In genomic region chr5:88745093-88745696, GRCh38 we compare ENCODE assay signal across 25 cellular contexts.
DNase-seq lines count a peak whose midpoint lies in the region; ATAC-seq and TF ChIP-seq lines count a peak whose summit lies in the region.
"Had no signal": no experiment of that assay in that cellular context is flagged by ENCODE, and none has a peak within 500 bp of the region (broad histone marks: within the 10 kb centered on the region; RNA-seq: fewer than 3 reads in every experiment).

No MANE protein-coding gene starts in this region.

- H3K27me3 ChIP-seq in right cardiac atrium (ENCODE audit: control insufficient read depth, insufficient read depth) = no peaks in the 10 kb centered on the region
- no peaks in the 10 kb centered on the region for H3K27me3 ChIP-seq in right atrium auricular region
- H3K27me3 ChIP-seq in mesendoderm (ENCODE audit: insufficient read depth, low read length, poor library complexity) = no peaks in the 10 kb centered on the region
- no peaks in the 10 kb centered on the region for H3K27me3 ChIP-seq in mammary epithelial cell (ENCODE audit: insufficient read depth, low read length)
- H3K27me3 ChIP-seq: BLaER1 had no signal

- no peak overlapping the region for H3K56ac ChIP-seq in mesendoderm (ENCODE audit: low read length)

- H2BK15ac ChIP-seq in mesendoderm (replicated peaks; ENCODE audit: low read depth) = no peak overlapping the region

- no peaks in the 10 kb centered on the region for H3K79me1 ChIP-seq in mesendoderm (ENCODE audit: low read length)

- 79% methylated on average over 7 of the region's 7 CpGs for WGBS in right cardiac atrium
- WGBS in mesendoderm (ENCODE audit: extremely low coverage, insufficient coverage, low lambda C conversion rate) = no CpG with 5 or more reads among the region's 7 CpGs
- 91% methylated on average over 7 of the region's 7 CpGs for WGBS in mammary epithelial cell (ENCODE audit: low coverage, missing lambda C conversion rate)

- H3K4me3 ChIP-seq in right cardiac atrium (ENCODE audit: low read length) (no peak overlapping the region), right atrium auricular region (no peak overlapping the region), mesendoderm (ENCODE audit: low read length) (no peak overlapping the region), mammary epithelial cell (replicated peaks in 1 of 3; ENCODE audit: insufficient read depth in 1 of 3, low read depth in 2 of 3, low read length in 3 of 3) (no peak overlapping the region)
- H3K4me3 ChIP-seq: BLaER1, lung had no signal

- no peaks in the 10 kb centered on the region for H3K9me3 ChIP-seq in right cardiac atrium (ENCODE audit: control insufficient read depth, low read length)
- H3K9me3 ChIP-seq in right atrium auricular region = no peaks in the 10 kb centered on the region
- no peaks in the 10 kb centered on the region for H3K9me3 ChIP-seq in mammary epithelial cell (replicated peaks; ENCODE audit: insufficient read depth, low read length)
- H3K9me3 ChIP-seq: BLaER1 had no signal

- POLR2A ChIA-PET in activated B cell treated with CpG ODN at 0.5 μM for 24 hours (lab: Charles Lee) = interaction anchor here (1.6 to 5.8 kb wide), 4 partner anchors 11 to 137 kb away, joined by 4 to 92 read pairs (median 9); partner anchors contain the start of gene MEF2C

- no peak overlapping the region for H2AFZ ChIP-seq in mammary epithelial cell (ENCODE audit: low read depth, low read length)

- no peak overlapping the region for H4K5ac ChIP-seq in mesendoderm (ENCODE audit: low read length)

- H3K79me2 ChIP-seq in mesendoderm (ENCODE audit: control insufficient read depth, insufficient read depth, low read length) (no peaks in the 10 kb centered on the region), mammary epithelial cell (ENCODE audit: insufficient read depth, low read length) (no peaks in the 10 kb centered on the region)

- no peak overlapping the region for H2BK120ac ChIP-seq in mesendoderm (ENCODE audit: low read depth, low read length)

- H3K23ac ChIP-seq in mesendoderm (ENCODE audit: low read length) = no peak overlapping the region

- no peak for DNase-seq in right cardiac atrium
- no peak for DNase-seq in right atrium auricular region (ENCODE audit: low spot score)
- no peak for DNase-seq in activated B cell treated with CpG ODN at 0.5 μM for 24 hours
- DNase-seq in mesendoderm = peak; percentile 17
- DNase-seq in NCI-H1694 treated with DMSO at 0.1 percent for 48 hours (lab: John Stamatoyannopoulos, UW) = no peak
- DNase-seq in epidermal melanocyte (ENCODE audit: insufficient read length, low spot score) = no peak
- DNase-seq in mammary epithelial cell = no peak
- no peak for DNase-seq in DMS 273 (lab: John Stamatoyannopoulos, UW; ENCODE audit: unreplicated experiment)
- DNase-seq: activated CD4-positive, alpha-beta T cell treated with anti-CD3 and anti-CD28 coated beads, Interleukin-2, amount 50 U/mL, for 1 hour; activated CD8-positive, alpha-beta memory T cell treated with anti-CD3 and anti-CD28 coated beads, Interleukin-2, amount 10 ng/mL, durations not matched to agents 7 days and 5 days; activated naive CD4-positive, alpha-beta T cell treated with Interleukin-2 at 50 U/mL for 16 hours; activated T-cell treated with anti-CD3 and anti-CD28 coated beads, Interleukin-2, amount 50 U/mL, for 72 hours; amniotic stem cell; COR-L47; kidney; NCI-H1417 treated with DMSO at 0.1 percent for 48 hours; NCI-H446 treated with DMSO at 0.1 percent for 48 hours; RPMI8226; WERI-Rb-1 had no signal

- H3K4ac ChIP-seq in mesendoderm (ENCODE audit: low read depth, low read length) = no peak overlapping the region

- intact Hi-C loops in right cardiac atrium (cut with DNase I) = no loop called here
- intact Hi-C loops in activated B cell treated with CpG ODN at 0.5 μM for 24 hours (cut with micrococcal nuclease) = no loop called here
- intact Hi-C loops in mammary epithelial cell (cut with micrococcal nuclease) = no loop called here

- no TSS peak for BruUV-seq in mammary epithelial cell (replicated peaks; lab: Mats Ljungman, UMichigan)

- H3K9me3 Mint-ChIP-seq in activated B cell treated with CpG ODN at 0.5 μM for 24 hours = no peaks in the 10 kb centered on the region
- H3K9me3 Mint-ChIP-seq: activated T-cell treated with anti-CD3 and anti-CD28 coated beads, Interleukin-2, amount 50 U/mL, for 72 hours; dendritic cell treated with granulocyte-macrophage colony-stimulating factor and Interleukin-4, amounts not matched to agents 40 ng/mL and 50 ng/mL, for 4 days; type B pancreatic cell had no signal

- H3K18ac ChIP-seq in mesendoderm (ENCODE audit: low read length) = no peak overlapping the region

- in situ Hi-C loops in mammary epithelial cell (cut with MboI; ENCODE audit: low sequenced_read_pairs in 2 of 2) = loop anchor here in 1 of 2 donors (25.0 kb wide), 3 partner anchors 992 to 1517 kb away; no protein-coding TSS in a partner anchor

- no peak for TF ChIP-seq CTCF in right atrium auricular region (IDR thresholded peaks at IDR 0.05)
- no peak for TF ChIP-seq CTCF in activated B cell treated with CpG ODN at 0.5 μM for 24 hours (IDR thresholded peaks at IDR 0.05)
- TF ChIP-seq CTCF in mammary epithelial cell (conservative IDR thresholded peaks at IDR 0.05 in 1 of 2, IDR thresholded peaks at IDR 0.05 in 1 of 2; ENCODE audit: extremely low read depth in 1 of 2, insufficient read depth in 1 of 2, low read depth in 1 of 2, low read length in 2 of 2) = no peak

- peaks cover 66% of the 10 kb centered on the region for H3K4me1 Mint-ChIP-seq in activated B cell treated with CpG ODN at 0.5 μM for 24 hours
- H3K4me1 Mint-ChIP-seq: activated CD8-positive, alpha-beta memory T cell treated with anti-CD3 and anti-CD28 coated beads, Interleukin-2, amount 10 ng/mL, durations not matched to agents 7 days and 5 days had no signal

- H2AK5ac ChIP-seq in mesendoderm (ENCODE audit: low read length) = no peak overlapping the region

- H3K36me3 Mint-ChIP-seq in activated B cell treated with CpG ODN at 0.5 μM for 24 hours (ENCODE audit: low read depth) = peaks cover 76% of the 10 kb centered on the region
- H3K36me3 Mint-ChIP-seq: activated CD8-positive, alpha-beta memory T cell treated with anti-CD3 and anti-CD28 coated beads, Interleukin-2, amount 10 ng/mL, durations not matched to agents 7 days and 5 days; type B pancreatic cell had no signal

- H3K4me2 ChIP-seq in mesendoderm (ENCODE audit: low read length) (no peak overlapping the region), mammary epithelial cell (ENCODE audit: insufficient read depth, low read depth, low read length) (no peak overlapping the region)
- H3K4me2 ChIP-seq: BLaER1 had no signal

- CTCF ChIA-PET in activated B cell treated with CpG ODN at 0.5 μM for 24 hours (lab: Charles Lee) (interaction anchor here (1.6 kb wide), 1 partner anchor 13 kb away, joined by 3 read pairs; no protein-coding TSS in a partner anchor), mammary epithelial cell (lab: Charles Lee; ENCODE audit: low non-redundant PET) (no interaction called here)

- H3K4me3 Mint-ChIP-seq in activated B cell treated with CpG ODN at 0.5 μM for 24 hours = no peak overlapping the region
- H3K4me3 Mint-ChIP-seq: activated CD8-positive, alpha-beta memory T cell treated with anti-CD3 and anti-CD28 coated beads, Interleukin-2, amount 10 ng/mL, durations not matched to agents 7 days and 5 days; activated T-cell treated with anti-CD3 and anti-CD28 coated beads, Interleukin-2, amount 50 U/mL, for 72 hours; dendritic cell treated with granulocyte-macrophage colony-stimulating factor and Interleukin-4, amounts not matched to agents 40 ng/mL and 50 ng/mL, for 4 days; type B pancreatic cell had no signal

- no peak overlapping the region for H3K9ac ChIP-seq in mesendoderm (ENCODE audit: low read length)
- H3K9ac ChIP-seq in mammary epithelial cell (ENCODE audit: insufficient read depth, low read length) = no peak overlapping the region
- H3K9ac ChIP-seq: BLaER1 had no signal

- no peaks in the 10 kb centered on the region for H4K20me1 ChIP-seq in mammary epithelial cell (ENCODE audit: insufficient read depth, low read length)

- no peak overlapping the region for H4K8ac ChIP-seq in mesendoderm (ENCODE audit: low read depth, low read length)

- H3K27ac ChIP-seq in right cardiac atrium (ENCODE audit: low read length) = peak overlapping the region; percentile 36
- H3K27ac ChIP-seq in right atrium auricular region = no peak overlapping the region
- no peak overlapping the region for H3K27ac ChIP-seq in mesendoderm (ENCODE audit: low read depth, low read length)
- H3K27ac ChIP-seq in mammary epithelial cell (ENCODE audit: insufficient read depth, low read depth, low read length) = no peak overlapping the region
- H3K27ac ChIP-seq: BLaER1, HL-60, WERI-Rb-1 had no signal

- peaks cover 3% of the 10 kb centered on the region for H3K4me1 ChIP-seq in right cardiac atrium (ENCODE audit: control insufficient read depth, insufficient read depth, low read length)
- H3K4me1 ChIP-seq in right atrium auricular region = peaks cover 0 to 23% of the 10 kb centered on the region in 2 donors
- H3K4me1 ChIP-seq in mesendoderm (ENCODE audit: control insufficient read depth, low read depth, low read length) = no peaks in the 10 kb centered on the region
- no peaks in the 10 kb centered on the region for H3K4me1 ChIP-seq in mammary epithelial cell (ENCODE audit: insufficient read depth, low read length)

- dilution Hi-C loops in mammary epithelial cell (cut with HindIII; ENCODE audit: low sequenced_read_pairs) = no loop called here

- no peaks in the 10 kb centered on the region for H3K27me3 Mint-ChIP-seq in activated B cell treated with CpG ODN at 0.5 μM for 24 hours
- H3K27me3 Mint-ChIP-seq: dendritic cell treated with granulocyte-macrophage colony-stimulating factor and Interleukin-4, amounts not matched to agents 40 ng/mL and 50 ng/mL, for 4 days; type B pancreatic cell had no signal

- H3K36me3 ChIP-seq in right atrium auricular region (peaks cover 19% of the 10 kb centered on the region), mesendoderm (ENCODE audit: control insufficient read depth, insufficient read depth, low read length) (no peaks in the 10 kb centered on the region), mammary epithelial cell (ENCODE audit: insufficient read depth, low read length) (no peaks in the 10 kb centered on the region)
- H3K36me3 ChIP-seq: WERI-Rb-1 had no signal

- ATAC-seq in right cardiac atrium (peak; percentile 40 to 61), activated B cell treated with CpG ODN at 0.5 μM for 24 hours (ENCODE audit: low read depth) (no peak)
- ATAC-seq: activated CD8-positive, alpha-beta memory T cell treated with anti-CD3 and anti-CD28 coated beads, Interleukin-2, amount 10 ng/mL, durations not matched to agents 7 days and 5 days; activated T-cell treated with anti-CD3 and anti-CD28 coated beads, Interleukin-2, amount 50 U/mL, for 72 hours; SK-N-SH treated with all-trans-retinoic acid at 6 μM for 48 hours had no signal

- H2BK5ac ChIP-seq in mesendoderm (ENCODE audit: low read length) = no peak overlapping the region

- H3K27ac Mint-ChIP-seq in activated B cell treated with CpG ODN at 0.5 μM for 24 hours = peak overlapping the region; percentile 80
- H3K27ac Mint-ChIP-seq: activated CD8-positive, alpha-beta memory T cell treated with anti-CD3 and anti-CD28 coated beads, Interleukin-2, amount 10 ng/mL, durations not matched to agents 7 days and 5 days; activated T-cell treated with anti-CD3 and anti-CD28 coated beads, Interleukin-2, amount 50 U/mL, for 72 hours; dendritic cell treated with granulocyte-macrophage colony-stimulating factor and Interleukin-4, amounts not matched to agents 40 ng/mL and 50 ng/mL, for 4 days; type B pancreatic cell had no signal
